ENCODE assay signal across 1 cellular context in the genomic region with DNA sequence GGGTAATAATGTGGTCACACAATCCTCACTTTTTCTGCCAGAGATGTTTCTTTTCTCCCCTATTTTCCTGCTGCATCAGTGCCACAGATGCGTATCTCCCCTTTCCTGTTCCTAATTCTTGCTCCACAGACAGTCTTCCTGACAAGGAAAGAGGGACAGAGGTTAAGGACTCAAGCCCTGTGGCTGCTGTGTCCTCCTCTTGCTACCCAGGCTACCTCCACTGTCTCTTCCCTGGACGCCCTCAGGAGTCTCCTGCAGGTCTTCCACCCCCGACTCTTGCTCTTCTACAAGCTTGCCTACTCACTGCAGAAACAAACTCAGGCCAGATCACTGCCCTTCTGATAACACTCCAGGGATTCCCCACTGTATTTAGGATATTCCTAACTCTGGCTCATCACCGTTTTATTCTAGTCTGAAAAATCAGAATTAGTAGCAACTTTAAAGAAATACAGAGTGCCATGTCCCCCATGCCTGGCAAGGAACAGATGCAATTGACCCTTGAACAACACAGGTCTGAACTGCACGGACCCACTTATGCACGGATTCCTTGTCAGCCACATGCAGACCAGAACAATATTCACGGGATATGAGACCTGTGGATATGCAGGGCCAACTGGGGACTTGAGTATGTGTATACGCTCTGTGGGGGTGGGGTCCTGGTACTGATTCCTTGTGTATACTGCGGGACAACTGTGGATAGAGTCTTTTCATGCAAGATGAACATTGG.
TF ChIP-seq lines count a peak whose summit lies in the region.

No MANE protein-coding gene starts in this region.

TF ChIP-seq in GM23338, 12 proteins besides CTCF, POLR2A, EP300 and RAD21 (continued from another document):
- TF ChIP-seq, protein P1, sequence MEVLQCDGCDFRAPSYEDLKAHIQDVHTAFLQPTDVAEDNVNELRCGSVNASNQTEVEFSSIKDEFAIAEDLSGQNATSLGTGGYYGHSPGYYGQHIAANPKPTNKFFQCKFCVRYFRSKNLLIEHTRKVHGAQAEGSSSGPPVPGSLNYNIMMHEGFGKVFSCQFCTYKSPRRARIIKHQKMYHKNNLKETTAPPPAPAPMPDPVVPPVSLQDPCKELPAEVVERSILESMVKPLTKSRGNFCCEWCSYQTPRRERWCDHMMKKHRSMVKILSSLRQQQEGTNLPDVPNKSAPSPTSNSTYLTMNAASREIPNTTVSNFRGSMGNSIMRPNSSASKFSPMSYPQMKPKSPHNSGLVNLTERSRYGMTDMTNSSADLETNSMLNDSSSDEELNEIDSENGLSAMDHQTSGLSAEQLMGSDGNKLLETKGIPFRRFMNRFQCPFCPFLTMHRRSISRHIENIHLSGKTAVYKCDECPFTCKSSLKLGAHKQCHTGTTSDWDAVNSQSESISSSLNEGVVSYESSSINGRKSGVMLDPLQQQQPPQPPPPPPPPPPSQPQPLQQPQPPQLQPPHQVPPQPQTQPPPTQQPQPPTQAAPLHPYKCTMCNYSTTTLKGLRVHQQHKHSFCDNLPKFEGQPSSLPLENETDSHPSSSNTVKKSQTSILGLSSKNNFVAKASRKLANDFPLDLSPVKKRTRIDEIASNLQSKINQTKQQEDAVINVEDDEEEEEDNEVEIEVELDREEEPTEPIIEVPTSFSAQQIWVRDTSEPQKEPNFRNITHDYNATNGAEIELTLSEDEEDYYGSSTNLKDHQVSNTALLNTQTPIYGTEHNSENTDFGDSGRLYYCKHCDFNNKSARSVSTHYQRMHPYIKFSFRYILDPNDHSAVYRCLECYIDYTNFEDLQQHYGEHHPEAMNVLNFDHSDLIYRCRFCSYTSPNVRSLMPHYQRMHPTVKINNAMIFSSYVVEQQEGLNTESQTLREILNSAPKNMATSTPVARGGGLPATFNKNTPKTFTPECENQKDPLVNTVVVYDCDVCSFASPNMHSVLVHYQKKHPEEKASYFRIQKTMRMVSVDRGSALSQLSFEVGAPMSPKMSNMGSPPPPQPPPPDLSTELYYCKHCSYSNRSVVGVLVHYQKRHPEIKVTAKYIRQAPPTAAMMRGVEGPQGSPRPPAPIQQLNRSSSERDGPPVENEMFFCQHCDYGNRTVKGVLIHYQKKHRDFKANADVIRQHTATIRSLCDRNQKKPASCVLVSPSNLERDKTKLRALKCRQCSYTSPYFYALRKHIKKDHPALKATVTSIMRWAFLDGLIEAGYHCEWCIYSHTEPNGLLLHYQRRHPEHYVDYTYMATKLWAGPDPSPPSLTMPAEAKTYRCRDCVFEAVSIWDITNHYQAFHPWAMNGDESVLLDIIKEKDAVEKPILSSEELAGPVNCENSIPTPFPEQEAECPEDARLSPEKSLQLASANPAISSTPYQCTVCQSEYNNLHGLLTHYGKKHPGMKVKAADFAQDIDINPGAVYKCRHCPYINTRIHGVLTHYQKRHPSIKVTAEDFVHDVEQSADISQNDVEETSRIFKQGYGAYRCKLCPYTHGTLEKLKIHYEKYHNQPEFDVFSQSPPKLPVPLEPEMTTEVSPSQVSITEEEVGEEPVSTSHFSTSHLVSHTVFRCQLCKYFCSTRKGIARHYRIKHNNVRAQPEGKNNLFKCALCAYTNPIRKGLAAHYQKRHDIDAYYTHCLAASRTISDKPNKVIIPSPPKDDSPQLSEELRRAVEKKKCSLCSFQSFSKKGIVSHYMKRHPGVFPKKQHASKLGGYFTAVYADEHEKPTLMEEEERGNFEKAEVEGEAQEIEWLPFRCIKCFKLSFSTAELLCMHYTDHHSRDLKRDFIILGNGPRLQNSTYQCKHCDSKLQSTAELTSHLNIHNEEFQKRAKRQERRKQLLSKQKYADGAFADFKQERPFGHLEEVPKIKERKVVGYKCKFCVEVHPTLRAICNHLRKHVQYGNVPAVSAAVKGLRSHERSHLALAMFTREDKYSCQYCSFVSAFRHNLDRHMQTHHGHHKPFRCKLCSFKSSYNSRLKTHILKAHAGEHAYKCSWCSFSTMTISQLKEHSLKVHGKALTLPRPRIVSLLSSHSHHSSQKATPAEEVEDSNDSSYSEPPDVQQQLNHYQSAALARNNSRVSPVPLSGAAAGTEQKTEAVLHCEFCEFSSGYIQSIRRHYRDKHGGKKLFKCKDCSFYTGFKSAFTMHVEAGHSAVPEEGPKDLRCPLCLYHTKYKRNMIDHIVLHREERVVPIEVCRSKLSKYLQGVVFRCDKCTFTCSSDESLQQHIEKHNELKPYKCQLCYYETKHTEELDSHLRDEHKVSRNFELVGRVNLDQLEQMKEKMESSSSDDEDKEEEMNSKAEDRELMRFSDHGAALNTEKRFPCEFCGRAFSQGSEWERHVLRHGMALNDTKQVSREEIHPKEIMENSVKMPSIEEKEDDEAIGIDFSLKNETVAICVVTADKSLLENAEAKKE (CRISPR knock-in tag; IDR thresholded peaks at IDR 0.05), result no peak
- TF ChIP-seq EZH2phosphoT487 (IDR thresholded peaks at IDR 0.05; ENCODE audit: unreplicated experiment) (no peak), POLR2AphosphoS5 (IDR thresholded peaks at IDR 0.05; ENCODE audit: low read depth) (no peak), JUNB (IDR thresholded peaks at IDR 0.05; ENCODE audit: unreplicated experiment) (no peak), ZNF114 (CRISPR knock-in tag; IDR thresholded peaks at IDR 0.05) (no peak), ZNF331 (CRISPR knock-in tag; IDR thresholded peaks at IDR 0.05; ENCODE audit: low read depth) (no peak), CREB1 (CRISPR knock-in tag; IDR thresholded peaks at IDR 0.05; ENCODE audit: low read depth) (no peak), STAT1 (IDR thresholded peaks at IDR 0.05; ENCODE audit: unreplicated experiment) (no peak), NANOG (IDR thresholded peaks at IDR 0.05; ENCODE audit: borderline replicate concordance) (no peak), EZH2 (IDR thresholded peaks at IDR 0.05; ENCODE audit: low read depth, unreplicated experiment) (no peak)
